Comparison of ENCODE assay signal across 8 cellular contexts in genomic region chr17:7651097-7651958, GRCh38. TPM values are rescaled to one million over a fixed set of nuclear protein-coding genes. Genes with fewer than 3 reads are reported as not detected.
DNase-seq lines count a peak whose midpoint lies in the region; ATAC-seq, FAIRE-seq and TF ChIP-seq lines count a peak whose summit lies in the region.

No MANE protein-coding gene starts in this region.

- H3K9me3 ChIP-seq in GM12878 (replicated peaks; ENCODE audit: control insufficient read depth, insufficient read depth, low read length) (no peaks in the 10 kb centered on the region), suprapubic skin (no peaks in the 10 kb centered on the region)

- no peak for TF ChIP-seq CTCF in GM12878 (IDR thresholded peaks at IDR 0.05 in 2 of 3, conservative IDR thresholded peaks at IDR 0.05 in 1 of 3; ENCODE audit: control insufficient read depth in 2 of 3, extremely low read depth in 1 of 3, insufficient read depth in 1 of 3, low read depth in 3 of 3, low read length in 3 of 3)
- TF ChIP-seq CTCF in suprapubic skin (IDR thresholded peaks at IDR 0.05): no peak

- no peak for TF ChIP-seq EP300 in GM12878 (IDR thresholded peaks at IDR 0.05; ENCODE audit: borderline replicate concordance in 1 of 2, control insufficient read depth in 1 of 2, low read depth in 2 of 2, low read length in 2 of 2)
- TF ChIP-seq EP300 in suprapubic skin (IDR thresholded peaks at IDR 0.05): no peak

- ATAC-seq in GM12878 (no peak), GM21529 (IDR thresholded peaks at IDR 0.05; ENCODE audit: unreplicated experiment) (no peak)

- no peaks in the 10 kb centered on the region for H4K20me1 ChIP-seq in GM12878 (ENCODE audit: control insufficient read depth, insufficient read depth)

- SMC1A ChIA-PET in GM12878 (lab: Charles Lee; ENCODE audit: uncharacterized antibody, unreplicated experiment): interaction anchor here (0.8 to 1.2 kb wide), 2 partner anchors 36 to 246 kb away, joined by 3 to 5 read pairs; partner anchors contain the start of gene TP53

- no peak for FAIRE-seq in GM12878 (lab: Jason Lieb, UNC)

- peak overlapping the region; percentile 59 for H3K4me2 ChIP-seq in GM12878 (ENCODE audit: control insufficient read depth, insufficient read depth)

- no peaks in the 10 kb centered on the region for H3K79me2 ChIP-seq in GM12878 (ENCODE audit: control insufficient read depth, insufficient read depth, low read length)

- H2AFZ ChIP-seq in GM12878 (ENCODE audit: control insufficient read depth, low read depth, low read length): no peak overlapping the region

- POLR2A ChIA-PET in GM12878 (lab: Charles Lee): interaction anchor here (0.6 to 1.8 kb wide), 5 partner anchors 36 to 248 kb away, joined by 3 to 8 read pairs (median 3); partner anchors contain the start of genes FXR2 and TP53

- H3K4me3 ChIP-seq in GM12878 (peak overlapping the region; percentile 54; the same call in 1 of the 2 replicates), suprapubic skin (peak overlapping the region; percentile 60)

- BruUV-seq in GM12878 (replicated peaks; lab: Mats Ljungman, UMichigan): no TSS peak

- no peak for TF ChIP-seq RAD21 in GM12878 (IDR thresholded peaks at IDR 0.05; ENCODE audit: insufficient read depth, low read depth, low read length)

- no peak overlapping the region for H3K27ac ChIP-seq in GM12878 (ENCODE audit: control insufficient read depth, insufficient read depth)
- peak overlapping the region; percentile 81 for H3K27ac ChIP-seq in layer of hippocampus (ENCODE audit: low read depth, low read length)
- no peak overlapping the region for H3K27ac ChIP-seq in suprapubic skin

- RAD21 ChIA-PET in GM12878 (lab: Charles Lee; ENCODE audit: unreplicated experiment): interaction anchor here (0.9 to 1.2 kb wide), 2 partner anchors 36 kb away, joined by 3 read pairs; partner anchors contain the start of gene TP53

- no peaks in the 10 kb centered on the region for H3K36me3 ChIP-seq in GM12878 (ENCODE audit: control insufficient read depth in 2 of 2, insufficient read depth in 2 of 2, low read length in 1 of 2)
- H3K36me3 ChIP-seq in suprapubic skin: no peaks in the 10 kb centered on the region

- H3K27me3 ChIP-seq in GM12878 (replicated peaks in 1 of 2; ENCODE audit: control insufficient read depth in 2 of 2, insufficient read depth in 2 of 2, low read length in 1 of 2) (peaks cover 5 to 11% of the 10 kb centered on the region in 2 experiments), layer of hippocampus (ENCODE audit: control insufficient read depth, insufficient read depth, low read length) (peaks cover 5% of the 10 kb centered on the region), suprapubic skin (peaks cover 40% of the 10 kb centered on the region)

- WGBS in GM12878 (ENCODE audit: insufficient coverage, insufficient replicate concordance, low lambda C conversion rate, missing lambda C conversion rate): 3% methylated on average over 45 of the region's 82 CpGs
- 0% methylated on average over 13 of the region's 82 CpGs for WGBS in suprapubic skin

- CTCF ChIA-PET in GM12878 (lab: Yijun Ruan, JAX): interaction anchor here (0.6 to 1.2 kb wide), 4 partner anchors 9 to 1117 kb away, joined by 3 to 4 read pairs (median 3); no protein-coding TSS in a partner anchor

- no peak overlapping the region for H3K9ac ChIP-seq in GM12878 (ENCODE audit: control insufficient read depth, insufficient read depth, low read length)

- peak; percentile 66 for DNase-seq in NCI-H82 (lab: John Stamatoyannopoulos, UW)
- DNase-seq in NCI-H82 treated with DMSO at 0.1 percent for 48 hours (lab: John Stamatoyannopoulos, UW; ENCODE audit: unreplicated experiment): no peak
- DNase-seq in GM12878 (ENCODE audit: low read depth, low spot score): no peak
- no peak for DNase-seq in suprapubic skin (ENCODE audit: low spot score in 2 of 2)
- no peak for DNase-seq in NCI-H187 treated with DMSO at 0.1 percent for 48 hours (lab: John Stamatoyannopoulos, UW)
- DNase-seq in Kasumi-1 (lab: John Stamatoyannopoulos, UW): no peak

- H3K4me1 ChIP-seq in GM12878 (ENCODE audit: control insufficient read depth, insufficient read depth, low read length) (peaks cover 3% of the 10 kb centered on the region; the same call in 1 of the 2 replicates), suprapubic skin (peaks cover 21% of the 10 kb centered on the region)

- no peak for TF ChIP-seq POLR2A in GM12878 (IDR thresholded peaks at IDR 0.05; ENCODE audit: low read depth, low read length)
- TF ChIP-seq POLR2A in suprapubic skin (IDR thresholded peaks at IDR 0.05): no peak

- intact Hi-C loops in GM12878 (cut with micrococcal nuclease; ENCODE audit: unreplicated experiment): no loop called here

- in situ Hi-C loops in GM12878 (cut with MboI): no loop called here

RNA-seq across cellular contexts. Expression of gene ATP1B2, which starts 0.6 kb away (rescaled TPM):
- total RNA-seq in GM12878 (2013; cell fraction: nucleolus; rRNA removed): 0.10 TPM in 1 of 2 replicates, not detected in the other
- total RNA-seq in GM12878 (2014; rRNA removed): not detected in 2 replicates
- not detected in 2 replicates for total RNA-seq in GM12878 (2014; rRNA removed; fragmentation: Illumina TruSeq; extraction: Trizol)
- 0.23 and 0.32 TPM in 2 replicates for total RNA-seq in GM12878 (2021)
- 0.38 TPM for polyA plus RNA-seq in GM12878 (2011; ENCODE audit: low read depth)
- not detected in 2 replicates for polyA plus RNA-seq in GM12878 (2011; rRNA removed)
- polyA plus RNA-seq in GM12878 (2011; cell fraction: cytosol; rRNA removed): not detected in 2 replicates
- not detected in 2 replicates for polyA plus RNA-seq in GM12878 (2011; cell fraction: nucleus; rRNA removed)
- 0.60 and 0.94 TPM in 2 replicates for polyA plus RNA-seq in GM12878 (2012)
- 0.15 TPM in 1 of 2 replicates, not detected in the other for polyA plus RNA-seq in GM12878 (2014; fragmentation: Illumina TruSeq; extraction: Trizol)
- polyA plus RNA-seq in GM12878 (2014; fragmentation: Nextera tagmentation; extraction: Ambion mirVana): under 1 TPM; 0.03 to 0.04 TPM
- 0.09 and 0.49 TPM in 2 replicates for polyA plus RNA-seq in GM12878 (2014; rRNA removed)
- polyA plus RNA-seq in GM12878 (2016; fragmentation: Nextera tagmentation; extraction: Ambion mirVana): under 1 TPM; 0.28 to 0.29 TPM
- not detected in 2 replicates for polyA minus RNA-seq in GM12878 (2011; rRNA and poly(A)+ RNA removed)
- not detected in 2 replicates for polyA minus RNA-seq in GM12878 (2011; cell fraction: cytosol; rRNA and poly(A)+ RNA removed)
- not detected in 2 replicates for polyA minus RNA-seq in GM12878 (2011; cell fraction: nucleus; rRNA and poly(A)+ RNA removed)
- 1 to 10 TPM in 1 of 4 donors, under 1 TPM in 3; 0.49 to 4.2 (median 0.74) TPM for total RNA-seq in suprapubic skin

RNA-seq across cellular contexts. Expression of gene SHBG, which starts 21.4 kb away (rescaled TPM):
- total RNA-seq in GM12878 (2013; cell fraction: nucleolus; rRNA removed): not detected in 2 replicates
- total RNA-seq in GM12878 (2014; rRNA removed) (not detected in 2 replicates), GM12878 (2014; rRNA removed; fragmentation: Illumina TruSeq; extraction: Trizol) (not detected in 2 replicates), GM12878 (2021) (not detected in 2 replicates), suprapubic skin (not detected)
- not detected for polyA plus RNA-seq in GM12878 (2011; ENCODE audit: low read depth)
- polyA plus RNA-seq in GM12878 (2011; rRNA removed) (not detected in 2 replicates), GM12878 (2014; fragmentation: Illumina TruSeq; extraction: Trizol) (not detected in 2 replicates), GM12878 (2014; fragmentation: Nextera tagmentation; extraction: Ambion mirVana) (not detected), GM12878 (2014; rRNA removed) (0.25 TPM in 1 of 2 replicates, not detected in the other), GM12878 (2016; fragmentation: Nextera tagmentation; extraction: Ambion mirVana) (not detected)
- polyA plus RNA-seq in GM12878 (2011; cell fraction: cytosol; rRNA removed): 0.08 TPM in 1 of 2 replicates, not detected in the other
- polyA plus RNA-seq in GM12878 (2011; cell fraction: nucleus; rRNA removed): 0.13 TPM in 1 of 2 replicates, not detected in the other
- 0.55 TPM in 1 of 2 replicates, not detected in the other for polyA plus RNA-seq in GM12878 (2012)
- polyA minus RNA-seq in GM12878 (2011; rRNA and poly(A)+ RNA removed): not detected in 2 replicates
- not detected in 2 replicates for polyA minus RNA-seq in GM12878 (2011; cell fraction: cytosol; rRNA and poly(A)+ RNA removed)
- not detected in 2 replicates for polyA minus RNA-seq in GM12878 (2011; cell fraction: nucleus; rRNA and poly(A)+ RNA removed)

RNA-seq across cellular contexts. Expression of gene SAT2, which starts 23.7 kb away (rescaled TPM):
- total RNA-seq in GM12878 (2013; cell fraction: nucleolus; rRNA removed): 14.1 and 16.1 TPM in 2 replicates
- total RNA-seq in GM12878 (2014; rRNA removed): 21.6 and 24.3 TPM in 2 replicates
- total RNA-seq in GM12878 (2014; rRNA removed; fragmentation: Illumina TruSeq; extraction: Trizol): 26.8 and 33.3 TPM in 2 replicates
- 38.5 and 38.8 TPM in 2 replicates for total RNA-seq in GM12878 (2021)
- 35.6 TPM for polyA plus RNA-seq in GM12878 (2011; ENCODE audit: low read depth)
- 19.7 and 22.7 TPM in 2 replicates for polyA plus RNA-seq in GM12878 (2011; rRNA removed)
- polyA plus RNA-seq in GM12878 (2011; cell fraction: cytosol; rRNA removed): 21.9 and 26.1 TPM in 2 replicates
- 40.5 and 61.2 TPM in 2 replicates for polyA plus RNA-seq in GM12878 (2011; cell fraction: nucleus; rRNA removed)
- 60.9 and 72.5 TPM in 2 replicates for polyA plus RNA-seq in GM12878 (2012)
- polyA plus RNA-seq in GM12878 (2014; fragmentation: Illumina TruSeq; extraction: Trizol): 31.6 and 41.8 TPM in 2 replicates
- polyA plus RNA-seq in GM12878 (2014; fragmentation: Nextera tagmentation; extraction: Ambion mirVana): 10 to 100 TPM; 14.6 to 31.5 TPM
- polyA plus RNA-seq in GM12878 (2014; rRNA removed): 38.9 and 44.0 TPM in 2 replicates
- polyA plus RNA-seq in GM12878 (2016; fragmentation: Nextera tagmentation; extraction: Ambion mirVana): 10 to 100 TPM; 21.4 to 23.8 TPM
- 5.1 and 6.8 TPM in 2 replicates for polyA minus RNA-seq in GM12878 (2011; rRNA and poly(A)+ RNA removed)
- polyA minus RNA-seq in GM12878 (2011; cell fraction: cytosol; rRNA and poly(A)+ RNA removed): 3.8 and 4.9 TPM in 2 replicates
- 5.0 and 7.6 TPM in 2 replicates for polyA minus RNA-seq in GM12878 (2011; cell fraction: nucleus; rRNA and poly(A)+ RNA removed)
- total RNA-seq in suprapubic skin: 10 to 100 TPM; 28.7 to 58.8 (median 39.9) TPM

RNA-seq across cellular contexts. Expression of gene TP53, which starts 36.0 kb away (rescaled TPM):
- 46.6 and 47.7 TPM in 2 replicates for total RNA-seq in GM12878 (2013; cell fraction: nucleolus; rRNA removed)
- total RNA-seq in GM12878 (2014; rRNA removed) (65.9 and 74.6 TPM in 2 replicates), GM12878 (2014; rRNA removed; fragmentation: Illumina TruSeq; extraction: Trizol) (34.0 and 38.1 TPM in 2 replicates), GM12878 (2021) (162 and 171 TPM in 2 replicates), suprapubic skin (10 to 100 TPM; 37.2 to 77.2 (median 65.2) TPM)
- polyA plus RNA-seq in GM12878 (2011; ENCODE audit: low read depth): 52.7 TPM
- polyA plus RNA-seq in GM12878 (2011; rRNA removed) (21.0 and 35.6 TPM in 2 replicates), GM12878 (2014; fragmentation: Illumina TruSeq; extraction: Trizol) (75.1 and 98.0 TPM in 2 replicates), GM12878 (2014; fragmentation: Nextera tagmentation; extraction: Ambion mirVana) (10 to 100 TPM; 60.2 to 78.4 TPM), GM12878 (2014; rRNA removed) (56.9 and 66.5 TPM in 2 replicates), GM12878 (2016; fragmentation: Nextera tagmentation; extraction: Ambion mirVana) (10 to 100 TPM; 77.3 to 81.6 TPM)
- 49.8 and 60.6 TPM in 2 replicates for polyA plus RNA-seq in GM12878 (2011; cell fraction: cytosol; rRNA removed)
- polyA plus RNA-seq in GM12878 (2011; cell fraction: nucleus; rRNA removed): 38.1 and 49.4 TPM in 2 replicates
- 75.7 and 93.3 TPM in 2 replicates for polyA plus RNA-seq in GM12878 (2012)
- 38.5 and 54.1 TPM in 2 replicates for polyA minus RNA-seq in GM12878 (2011; rRNA and poly(A)+ RNA removed)
- polyA minus RNA-seq in GM12878 (2011; cell fraction: cytosol; rRNA and poly(A)+ RNA removed): 39.0 and 49.3 TPM in 2 replicates
- polyA minus RNA-seq in GM12878 (2011; cell fraction: nucleus; rRNA and poly(A)+ RNA removed): 16.4 and 30.6 TPM in 2 replicates

RNA-seq across cellular contexts. Expression of gene FXR2, which starts 36.6 kb away (rescaled TPM):
- total RNA-seq in GM12878 (2013; cell fraction: nucleolus; rRNA removed): 24.2 and 24.3 TPM in 2 replicates
- total RNA-seq in GM12878 (2014; rRNA removed) (24.5 and 31.6 TPM in 2 replicates), GM12878 (2014; rRNA removed; fragmentation: Illumina TruSeq; extraction: Trizol) (17.7 and 20.2 TPM in 2 replicates), GM12878 (2021) (26.3 and 29.6 TPM in 2 replicates), suprapubic skin (10 to 100 TPM; 21.0 to 25.6 (median 22.5) TPM)
- 6.6 TPM for polyA plus RNA-seq in GM12878 (2011; ENCODE audit: low read depth)
- polyA plus RNA-seq in GM12878 (2011; rRNA removed) (13.5 and 23.8 TPM in 2 replicates), GM12878 (2014; fragmentation: Illumina TruSeq; extraction: Trizol) (22.2 and 33.3 TPM in 2 replicates), GM12878 (2014; fragmentation: Nextera tagmentation; extraction: Ambion mirVana) (1 to 10 TPM; 1.6 to 4.6 TPM), GM12878 (2014; rRNA removed) (26.7 and 31.9 TPM in 2 replicates), GM12878 (2016; fragmentation: Nextera tagmentation; extraction: Ambion mirVana) (1 to 10 TPM; 6.7 to 8.6 TPM)
- polyA plus RNA-seq in GM12878 (2011; cell fraction: cytosol; rRNA removed): 36.1 and 37.3 TPM in 2 replicates
- 52.8 and 57.9 TPM in 2 replicates for polyA plus RNA-seq in GM12878 (2011; cell fraction: nucleus; rRNA removed)
- 17.6 and 18.6 TPM in 2 replicates for polyA plus RNA-seq in GM12878 (2012)
- polyA minus RNA-seq in GM12878 (2011; rRNA and poly(A)+ RNA removed): 16.8 and 39.7 TPM in 2 replicates
- polyA minus RNA-seq in GM12878 (2011; cell fraction: cytosol; rRNA and poly(A)+ RNA removed): 12.6 and 16.0 TPM in 2 replicates
- polyA minus RNA-seq in GM12878 (2011; cell fraction: nucleus; rRNA and poly(A)+ RNA removed): 6.4 and 16.8 TPM in 2 replicates
